ENCODE assay signal across 23 cellular contexts in genomic region chr16:48459167-48459566, GRCh38.
DNase-seq lines count a peak whose midpoint lies in the region; ATAC-seq and TF ChIP-seq lines count a peak whose summit lies in the region.
"Had no signal": no experiment of that assay in that cellular context is flagged by ENCODE, and none has a peak within 500 bp of the region (broad histone marks: within the 10 kb centered on the region; RNA-seq: fewer than 3 reads in every experiment).

No MANE protein-coding gene starts in this region.

- H3K9me3 ChIP-seq in MM.1S (replicated peaks; ENCODE audit: insufficient read depth, low read length) (no peaks in the 10 kb centered on the region), smooth muscle cell (replicated peaks; ENCODE audit: low read depth) (peaks cover under 1% of the 10 kb centered on the region), endodermal cell (ENCODE audit: control insufficient read depth, low read length) (no peaks in the 10 kb centered on the region), Caco-2 (no peaks in the 10 kb centered on the region)
- H3K9me3 ChIP-seq: BLaER1, neutrophil had no signal

- H3K27ac ChIP-seq in MM.1S (ENCODE audit: low read length) = peak overlapping the region; percentile 45; the same call in 1 of the 2 replicates
- peak overlapping the region; percentile 51 for H3K27ac ChIP-seq in smooth muscle cell (ENCODE audit: low read depth)
- no peak overlapping the region for H3K27ac ChIP-seq in endodermal cell (ENCODE audit: low read depth, low read length)
- H3K27ac ChIP-seq: BLaER1, cardiac muscle cell, neutrophil had no signal

- H3K9ac ChIP-seq in MM.1S (ENCODE audit: low read length) (no peak overlapping the region), smooth muscle cell (ENCODE audit: low read depth) (no peak overlapping the region), endodermal cell (ENCODE audit: extremely low read depth, low read length, poor library complexity, severe bottlenecking) (no peak overlapping the region)
- H3K9ac ChIP-seq: BLaER1, GM23248 had no signal

- ATAC-seq in activated T-cell treated with anti-CD3 and anti-CD28 coated beads, Interleukin-2, amount 50 U/mL, for 72 hours (replicated peaks in 1 of 2) = no peak
- ATAC-seq: left colon had no signal

- H3K27ac Mint-ChIP-seq in activated T-cell treated with anti-CD3 and anti-CD28 coated beads, Interleukin-2, amount 50 U/mL, for 72 hours = peak overlapping the region; percentile 5
- peak overlapping the region; percentile 82 for H3K27ac Mint-ChIP-seq in dendritic cell treated with granulocyte-macrophage colony-stimulating factor and Interleukin-4, amounts not matched to agents 40 ng/mL and 50 ng/mL, for 4 days
- H3K27ac Mint-ChIP-seq in endodermal cell (no peak overlapping the region), Caco-2 (ENCODE audit: unreplicated experiment) (no peak overlapping the region)
- H3K27ac Mint-ChIP-seq: activated naive CD4-positive, alpha-beta T cell treated with anti-CD3 and anti-CD28 coated beads for 36 hours; HFFc6 had no signal

- peaks cover 0 to 4% of the 10 kb centered on the region in 2 donors for H3K36me3 Mint-ChIP-seq in activated T-cell treated with anti-CD3 and anti-CD28 coated beads, Interleukin-2, amount 50 U/mL, for 72 hours (ENCODE audit: insufficient read depth in 2 of 2)
- H3K36me3 Mint-ChIP-seq in dendritic cell treated with granulocyte-macrophage colony-stimulating factor and Interleukin-4, amounts not matched to agents 40 ng/mL and 50 ng/mL, for 4 days (ENCODE audit: low read depth) = no peaks in the 10 kb centered on the region
- H3K36me3 Mint-ChIP-seq in endodermal cell (ENCODE audit: low read depth) = no peaks in the 10 kb centered on the region
- H3K36me3 Mint-ChIP-seq in Caco-2 (ENCODE audit: insufficient read depth, unreplicated experiment) = no peaks in the 10 kb centered on the region

- H3K9me3 Mint-ChIP-seq in activated T-cell treated with anti-CD3 and anti-CD28 coated beads, Interleukin-2, amount 50 U/mL, for 72 hours = peaks cover 0 to 6% of the 10 kb centered on the region in 2 donors
- peaks cover 13% of the 10 kb centered on the region for H3K9me3 Mint-ChIP-seq in dendritic cell treated with granulocyte-macrophage colony-stimulating factor and Interleukin-4, amounts not matched to agents 40 ng/mL and 50 ng/mL, for 4 days
- H3K9me3 Mint-ChIP-seq in endodermal cell (no peaks in the 10 kb centered on the region), Caco-2 (ENCODE audit: unreplicated experiment) (no peaks in the 10 kb centered on the region)
- H3K9me3 Mint-ChIP-seq: activated naive CD4-positive, alpha-beta T cell treated with anti-CD3 and anti-CD28 coated beads for 36 hours; activated T-cell treated with anti-CD3 and anti-CD28 coated beads, Interleukin-2, amount 50 U/mL, for 4 hours had no signal

- no peak overlapping the region for H3K4me3 Mint-ChIP-seq in activated T-cell treated with anti-CD3 and anti-CD28 coated beads, Interleukin-2, amount 50 U/mL, for 72 hours
- no peak overlapping the region for H3K4me3 Mint-ChIP-seq in dendritic cell treated with granulocyte-macrophage colony-stimulating factor and Interleukin-4, amounts not matched to agents 40 ng/mL and 50 ng/mL, for 4 days
- no peak overlapping the region for H3K4me3 Mint-ChIP-seq in endodermal cell
- no peak overlapping the region for H3K4me3 Mint-ChIP-seq in Caco-2 (ENCODE audit: unreplicated experiment)
- H3K4me3 Mint-ChIP-seq: activated naive CD4-positive, alpha-beta T cell treated with anti-CD3 and anti-CD28 coated beads for 36 hours; activated T-cell treated with anti-CD3 and anti-CD28 coated beads, Interleukin-2, amount 50 U/mL, for 4 hours; HFFc6 had no signal

- H2AFZ ChIP-seq in MM.1S (ENCODE audit: low read length) = no peak overlapping the region
- H2AFZ ChIP-seq in smooth muscle cell (ENCODE audit: low read depth) = no peak overlapping the region
- H2AFZ ChIP-seq: GM23248 had no signal

- no TSS peak for BruUV-seq in Caco-2 (replicated peaks; lab: Mats Ljungman, UMichigan)

- no peaks in the 10 kb centered on the region for H3K9me2 ChIP-seq in MM.1S (replicated peaks; ENCODE audit: insufficient read depth, low read length)

- H3K4me2 ChIP-seq in MM.1S (ENCODE audit: low read depth, low read length) = no peak overlapping the region
- H3K4me2 ChIP-seq in smooth muscle cell = no peak overlapping the region

- H3K27me3 ChIP-seq in MM.1S (replicated peaks; ENCODE audit: insufficient read depth, low read length) = no peaks in the 10 kb centered on the region
- H3K27me3 ChIP-seq in smooth muscle cell (ENCODE audit: low read depth) = peaks cover 52% of the 10 kb centered on the region
- no peaks in the 10 kb centered on the region for H3K27me3 ChIP-seq in endodermal cell (ENCODE audit: control insufficient read depth, insufficient read depth, low read length, poor library complexity, severe bottlenecking)
- H3K27me3 ChIP-seq in Caco-2 (replicated peaks; ENCODE audit: control insufficient read depth, insufficient read depth, low read length) = no peaks in the 10 kb centered on the region
- H3K27me3 ChIP-seq: BLaER1, cardiac muscle cell, dorsolateral prefrontal cortex, heart left ventricle had no signal

- H3K36me3 ChIP-seq in MM.1S (replicated peaks; ENCODE audit: insufficient read depth, low read length) (no peaks in the 10 kb centered on the region), smooth muscle cell (ENCODE audit: low read depth) (no peaks in the 10 kb centered on the region), endodermal cell (ENCODE audit: control insufficient read depth, insufficient read depth, low read length) (no peaks in the 10 kb centered on the region), Caco-2 (ENCODE audit: control insufficient read depth, insufficient read depth, low read length) (no peaks in the 10 kb centered on the region)
- H3K36me3 ChIP-seq: BLaER1, cardiac muscle cell, heart left ventricle, neutrophil had no signal

- H3F3A ChIP-seq in MM.1S (ENCODE audit: insufficient read depth, low read length) (no peaks in the 10 kb centered on the region; the same call in 1 of the 2 replicates), smooth muscle cell (ENCODE audit: low read depth) (no peaks in the 10 kb centered on the region)

- DNase-seq in activated T-cell treated with anti-CD3 and anti-CD28 coated beads, Interleukin-2, amount 50 U/mL, for 72 hours = no peak
- DNase-seq in activated T-cell treated with anti-CD3 and anti-CD28 coated beads, Interleukin-2, amount 50 U/mL, for 48 hours = no peak
- no peak for DNase-seq in MM.1S
- no peak for DNase-seq in smooth muscle cell (lab: John Stamatoyannopoulos, UW; ENCODE audit: unreplicated experiment)
- DNase-seq in endodermal cell = no peak
- no peak for DNase-seq in pons (ENCODE audit: low spot score)
- no peak for DNase-seq in Caco-2
- DNase-seq: activated naive CD4-positive, alpha-beta T cell treated with anti-CD3 and anti-CD28 coated beads for 36 hours; activated T-cell treated with anti-CD3 and anti-CD28 coated beads, Interleukin-2, amount 50 U/mL, for 4 hours; amygdala; dorsolateral prefrontal cortex; GM23248; heart left ventricle; HFFc6; left colon; mesenchymal stem cell; NCI-H510A treated with DMSO at 0.1 percent for 48 hours; stimulated activated CD4-positive, alpha-beta T cell treated with anti-CD3 and anti-CD28 coated beads, Interleukin-1b, Interleukin-23, amount 100 ng/mL, for 48 hours had no signal

- CTCF ChIA-PET in Caco-2 (lab: Charles Lee) = no interaction called here

- 88% methylated on average over 3 of the region's 3 CpGs for WGBS in smooth muscle cell (ENCODE audit: low lambda C conversion rate)
- 93% methylated on average over 2 of the region's 3 CpGs; no CpG with 5 or more reads in 1 of the 2 experiments for whole genome bisulfite sequencing in endodermal cell (ENCODE audit: insufficient coverage in 1 of 2, insufficient read length in 1 of 2), 2 experiments

- intact Hi-C loops in dendritic cell treated with granulocyte-macrophage colony-stimulating factor and Interleukin-4, amounts not matched to agents 40 ng/mL and 50 ng/mL, for 4 days (cut with micrococcal nuclease) = no loop called here
- intact Hi-C loops in Caco-2 (cut with micrococcal nuclease; ENCODE audit: unreplicated experiment) = no loop called here

- H3K4me1 ChIP-seq in MM.1S (ENCODE audit: low read length) (peaks cover 12% of the 10 kb centered on the region), smooth muscle cell (ENCODE audit: low read depth) (no peaks in the 10 kb centered on the region), endodermal cell (ENCODE audit: control insufficient read depth, insufficient read depth, low read length) (no peaks in the 10 kb centered on the region), Caco-2 (no peaks in the 10 kb centered on the region)

- H3K4me3 ChIP-seq in MM.1S (ENCODE audit: low read length) (no peak overlapping the region), smooth muscle cell (no peak overlapping the region), endodermal cell (ENCODE audit: low read length) (no peak overlapping the region), Caco-2 (ENCODE audit: low read depth, low read length) (no peak overlapping the region)
- H3K4me3 ChIP-seq: BLaER1, cardiac muscle cell, dorsolateral prefrontal cortex, GM23248, heart left ventricle, skin epidermis had no signal

- POLR2A ChIA-PET in Caco-2 (lab: Charles Lee) = no interaction called here

- H3K27me3 Mint-ChIP-seq in activated T-cell treated with anti-CD3 and anti-CD28 coated beads, Interleukin-2, amount 50 U/mL, for 72 hours (ENCODE audit: low read depth) = peaks cover 43% of the 10 kb centered on the region
- peaks cover 5% of the 10 kb centered on the region for H3K27me3 Mint-ChIP-seq in dendritic cell treated with granulocyte-macrophage colony-stimulating factor and Interleukin-4, amounts not matched to agents 40 ng/mL and 50 ng/mL, for 4 days
- H3K27me3 Mint-ChIP-seq in endodermal cell (ENCODE audit: insufficient read depth) = no peaks in the 10 kb centered on the region
- peaks cover 7% of the 10 kb centered on the region for H3K27me3 Mint-ChIP-seq in Caco-2 (ENCODE audit: insufficient read depth, unreplicated experiment)

- H4K20me1 ChIP-seq in MM.1S (ENCODE audit: insufficient read depth, low read length) = no peaks in the 10 kb centered on the region
- H4K20me1 ChIP-seq in smooth muscle cell (ENCODE audit: low read depth) = no peaks in the 10 kb centered on the region
- H4K20me1 ChIP-seq: BLaER1 had no signal

- H3K4me1 Mint-ChIP-seq in activated T-cell treated with anti-CD3 and anti-CD28 coated beads, Interleukin-2, amount 50 U/mL, for 72 hours (ENCODE audit: low read depth) = peaks cover 19% of the 10 kb centered on the region
- peaks cover 58% of the 10 kb centered on the region for H3K4me1 Mint-ChIP-seq in dendritic cell treated with granulocyte-macrophage colony-stimulating factor and Interleukin-4, amounts not matched to agents 40 ng/mL and 50 ng/mL, for 4 days (ENCODE audit: low read depth)
- H3K4me1 Mint-ChIP-seq in endodermal cell = no peaks in the 10 kb centered on the region
- no peaks in the 10 kb centered on the region for H3K4me1 Mint-ChIP-seq in Caco-2 (ENCODE audit: low read depth, unreplicated experiment)

- TF ChIP-seq CTCF in MM.1S (IDR thresholded peaks at IDR 0.05; ENCODE audit: low read length) = no peak
- TF ChIP-seq CTCF in smooth muscle cell (IDR thresholded peaks at IDR 0.05; ENCODE audit: borderline replicate concordance, insufficient read depth, poor library complexity, severe bottlenecking) = no peak
- no peak for TF ChIP-seq CTCF in endodermal cell (conservative IDR thresholded peaks at IDR 0.05)
- no peak for TF ChIP-seq CTCF in Caco-2 (IDR thresholded peaks at IDR 0.05; ENCODE audit: insufficient read depth in 1 of 2, low read depth in 1 of 2, low read length in 1 of 2, severe bottlenecking in 1 of 2, unreplicated experiment in 1 of 2)

- H3K79me2 ChIP-seq in MM.1S (ENCODE audit: low read length) (no peaks in the 10 kb centered on the region), smooth muscle cell (ENCODE audit: low read depth) (no peaks in the 10 kb centered on the region)

Comparison
In these comparisons a context has a peak if more than half of its experiments do, and no peak if none do; other contexts are left out.
1. H3K27ac Mint-ChIP-seq: peak in activated T-cell treated with anti-CD3 and anti-CD28 coated beads, Interleukin-2, amount 50 U/mL, for 72 hours (single experiment) and dendritic cell treated with granulocyte-macrophage colony-stimulating factor and Interleukin-4, amounts not matched to agents 40 ng/mL and 50 ng/mL, for 4 days (single experiment); none in endodermal cell (single experiment) and Caco-2 (single experiment).